Comparison of ENCODE assay signal across 8 cellular contexts in the genomic region with DNA sequence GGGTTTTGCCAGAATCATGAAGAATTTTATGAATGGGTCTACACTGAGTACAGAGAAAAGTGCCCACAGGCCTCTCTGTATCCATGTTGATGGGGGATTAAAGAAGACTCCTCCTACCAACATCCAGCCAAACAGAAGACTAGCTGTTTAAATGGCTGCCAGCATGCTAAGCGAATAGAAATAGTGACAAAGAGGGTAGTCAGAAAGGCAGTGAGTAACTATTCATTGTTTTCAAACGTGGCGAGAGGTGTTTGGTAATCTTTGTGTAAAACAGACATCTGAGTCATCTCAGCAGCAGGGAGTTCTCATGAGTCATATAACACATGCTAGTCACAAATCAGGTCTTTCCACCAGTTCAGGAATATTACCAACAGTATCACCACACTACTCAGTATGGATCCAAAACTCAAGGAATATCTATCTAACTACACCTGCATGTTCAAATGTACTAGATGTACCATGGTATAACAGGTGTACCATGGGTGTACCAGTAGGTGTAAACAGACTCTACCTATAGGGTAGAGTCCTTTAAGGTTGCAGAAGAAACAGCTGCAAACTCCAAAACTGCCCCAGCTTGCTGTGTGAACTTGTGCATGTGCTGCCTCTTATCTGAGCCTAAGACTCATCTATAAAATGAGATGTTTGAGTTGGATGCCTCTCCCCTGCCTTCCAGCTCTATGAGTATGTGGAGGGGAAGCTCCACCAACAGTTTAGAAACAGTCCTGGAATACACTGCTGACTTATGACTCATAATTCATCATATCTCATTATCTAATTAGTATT.
DNase-seq lines count a peak whose midpoint lies in the region; ATAC-seq and TF ChIP-seq lines count a peak whose summit lies in the region.

No MANE protein-coding gene starts in this region.

- no peak overlapping the region for H3K4me3 Mint-ChIP-seq in stimulated activated effector memory CD8-positive, alpha-beta T cell treated with anti-CD3 and anti-CD28 coated beads, Interleukin-12 subunit alpha, Interleukin-12 subunit beta, amount 100 ng/mL, for 72 hours

- no peaks in the 10 kb centered on the region for H3K36me3 Mint-ChIP-seq in stimulated activated effector memory CD8-positive, alpha-beta T cell treated with anti-CD3 and anti-CD28 coated beads, Interleukin-12 subunit alpha, Interleukin-12 subunit beta, amount 100 ng/mL, for 72 hours

- no peak for TF ChIP-seq CTCF in right atrium auricular region (IDR thresholded peaks at IDR 0.05)

- H3K27ac Mint-ChIP-seq in stimulated activated effector memory CD8-positive, alpha-beta T cell treated with anti-CD3 and anti-CD28 coated beads, Interleukin-12 subunit alpha, Interleukin-12 subunit beta, amount 100 ng/mL, for 72 hours, result no peak overlapping the region

- peak; percentile 45 for DNase-seq in activated CD4-positive, alpha-beta T cell treated with anti-CD3 and anti-CD28 coated beads for 48 hours
- no peak for DNase-seq in activated CD4-positive, alpha-beta T cell treated with anti-CD3 and anti-CD28 coated beads, Interleukin-2, amount 50 U/mL, for 4 hours
- DNase-seq in RKO (ENCODE audit: low spot score) (peak; percentile 96), fibroblast of peridontal ligament (ENCODE audit: extremely low read depth) (peak; percentile 99), NCI-H2107 treated with DMSO at 0.1 percent for 48 hours (lab: John Stamatoyannopoulos, UW; ENCODE audit: unreplicated experiment) (no peak), right atrium auricular region (ENCODE audit: low spot score) (no peak)
- peak in 1 of 2 donors; percentile 54 for DNase-seq in stimulated activated effector memory CD8-positive, alpha-beta T cell treated with anti-CD3 and anti-CD28 coated beads, Interleukin-12 subunit alpha, Interleukin-12 subunit beta, amount 100 ng/mL, for 72 hours (ENCODE audit: low spot score in 2 of 2)

- H3K4me3 ChIP-seq in right atrium auricular region, result no peak overlapping the region

- peak; percentile 97 for ATAC-seq in stimulated activated effector memory CD8-positive, alpha-beta T cell treated with anti-CD3 and anti-CD28 coated beads, Interleukin-12 subunit alpha, Interleukin-12 subunit beta, amount 100 ng/mL, for 72 hours
- ATAC-seq in HG03439 (IDR thresholded peaks at IDR 0.05; ENCODE audit: unreplicated experiment), result no peak

- H3K36me3 ChIP-seq in right atrium auricular region, result no peaks in the 10 kb centered on the region

- H3K27ac ChIP-seq in right atrium auricular region, result no peak overlapping the region

- no peaks in the 10 kb centered on the region for H3K4me1 ChIP-seq in right atrium auricular region

- no peaks in the 10 kb centered on the region for H3K27me3 ChIP-seq in right atrium auricular region

- peaks cover 0 to 6% of the 10 kb centered on the region in 2 donors for H3K9me3 ChIP-seq in right atrium auricular region

- peaks cover 25% of the 10 kb centered on the region for H3K4me1 Mint-ChIP-seq in stimulated activated effector memory CD8-positive, alpha-beta T cell treated with anti-CD3 and anti-CD28 coated beads, Interleukin-12 subunit alpha, Interleukin-12 subunit beta, amount 100 ng/mL, for 72 hours

- H3K9me3 Mint-ChIP-seq in stimulated activated effector memory CD8-positive, alpha-beta T cell treated with anti-CD3 and anti-CD28 coated beads, Interleukin-12 subunit alpha, Interleukin-12 subunit beta, amount 100 ng/mL, for 72 hours, result no peaks in the 10 kb centered on the region

Comparison
In these comparisons a context has a peak if more than half of its experiments do, and no peak if none do; other contexts are left out.
1. DNase-seq: peak in activated CD4-positive, alpha-beta T cell treated with anti-CD3 and anti-CD28 coated beads for 48 hours (single experiment), RKO (single experiment) and fibroblast of peridontal ligament (single experiment); none in activated CD4-positive, alpha-beta T cell treated with anti-CD3 and anti-CD28 coated beads, Interleukin-2, amount 50 U/mL, for 4 hours (0 of 2), NCI-H2107 treated with DMSO at 0.1 percent for 48 hours (single experiment) and right atrium auricular region (single experiment).